ENCODE assay signal across 27 cellular contexts in genomic region chr18:40016405-40016804, GRCh38.
"Had no signal": no experiment of that assay in that cellular context is flagged by ENCODE, and none has a peak within 500 bp of the region (broad histone marks: within the 10 kb centered on the region; RNA-seq: fewer than 3 reads in every experiment).

No MANE protein-coding gene starts in this region.

- H3K27ac ChIP-seq: stomach, suprapubic skin, testis, thoracic aorta, thyroid gland, tibial artery, tibial nerve, transverse colon, upper lobe of left lung, upper lobe of right lung, uterus, vagina had no signal

- H3K27me3 ChIP-seq: stomach, suprapubic skin, testis, thyroid gland, tibial artery, tibial nerve, transverse colon, upper lobe of left lung, upper lobe of right lung, uterus, vagina had no signal

- FAIRE-seq: urothelium cell line had no signal

- H3K4me3 ChIP-seq: stomach, suprapubic skin, testis, thoracic aorta, thyroid gland, tibial artery, tibial nerve, transverse colon, upper lobe of left lung, upper lobe of right lung, uterus, vagina had no signal

- H3K36me3 ChIP-seq: stomach, suprapubic skin, thoracic aorta, thyroid gland, tibial artery, tibial nerve, transverse colon, upper lobe of left lung, upper lobe of right lung, uterus, vagina had no signal

- H3K4me1 ChIP-seq: stomach, suprapubic skin, testis, thyroid gland, tibial artery, transverse colon, upper lobe of left lung, upper lobe of right lung, uterus, vagina had no signal

- H3K9me3 ChIP-seq: stomach, suprapubic skin, testis, thoracic aorta, thyroid gland, tibial artery, tibial nerve, transverse colon, upper lobe of left lung, upper lobe of right lung, uterus, vagina had no signal

- ATAC-seq: stimulated activated effector memory CD8-positive, alpha-beta T cell treated with anti-CD3 and anti-CD28 coated beads, Interleukin-12 subunit alpha, Interleukin-12 subunit beta, amount 100 ng/mL, for 72 hours; stimulated activated memory B cell treated with anti-CD40 and anti-IgM and Interleukin-4, amounts not matched to agents 10 μg/mL and 1 μg/mL and 100 μg/mL, for 72 hours; stimulated activated naive B cell treated with anti-CD40 and anti-IgM and Interleukin-4, amounts not matched to agents 10 μg/mL and 1 μg/mL and 100 μg/mL, for 72 hours; stimulated activated naive CD8-positive, alpha-beta T cell treated with anti-CD3 and anti-CD28 coated beads, Interleukin-15, amount 100 ng/mL, for 72 hours; stimulated activated naive CD8-positive, alpha-beta T cell treated with anti-CD3 and anti-CD28 coated beads, Interleukin-15, Interleukin-2, amounts not matched to agents 100 U/mL and 50 U/mL, for 24 hours; upper lobe of right lung had no signal

- DNase-seq: stimulated activated CD4-positive, alpha-beta T cell treated with anti-CD3 and anti-CD28 coated beads, Interleukin-2, amount 100 ng/mL, for 48 hours; stimulated activated CD4-positive, alpha-beta T cell treated with anti-CD3 and anti-CD28 coated beads, Interleukin-4, amount 100 ng/mL, for 1 hour; stimulated activated CD4-positive, alpha-beta T cell treated with anti-CD3 and anti-CD28 coated beads, Interleukin-4, amount 100 ng/mL, for 24 hours; stimulated activated CD4-positive, alpha-beta T cell treated with anti-CD3 and anti-CD28 coated beads, Interleukin-4, amount 100 ng/mL, for 4 hours; stimulated activated CD8-positive, alpha-beta memory T cell treated with anti-CD3 and anti-CD28 coated beads, Interleukin-4, amount 100 ng/mL, for 48 hours; stimulated activated naive B cell treated with anti-CD40 and anti-IgM and Interleukin-4, amounts not matched to agents 10 μg/mL and 1 μg/mL and 100 μg/mL, for 72 hours; stimulated activated naive CD4-positive, alpha-beta T cell; stimulated activated naive CD4-positive, alpha-beta T cell treated with Interleukin-2 at 50 U/mL for 16 hours; stimulated activated naive CD8-positive, alpha-beta T cell treated with anti-CD3 and anti-CD28 coated beads, Interleukin-15, amount 100 ng/mL, for 72 hours; stimulated activated naive CD8-positive, alpha-beta T cell treated with anti-CD3 and anti-CD28 coated beads, Interleukin-15, Interleukin-2, amounts not matched to agents 100 U/mL and 50 U/mL, for 24 hours; stomach; substantia nigra; testis; thyroid gland; tibial artery; transverse colon; trophoblast cell; upper lobe of left lung; upper lobe of right lung; uterus had no signal
